Comparison of ENCODE assay signal across 21 cellular contexts in genomic region chr11:46366260-46366659, GRCh38. TPM values are rescaled to one million over a fixed set of nuclear protein-coding genes. Genes with fewer than 3 reads are reported as not detected.
"Had no signal": no experiment of that assay in that cellular context is flagged by ENCODE, and none has a peak within 500 bp of the region (broad histone marks: within the 10 kb centered on the region; RNA-seq: fewer than 3 reads in every experiment).

No MANE protein-coding gene starts in this region.

- H3K27ac ChIP-seq: suprapubic skin had no signal

- H3K4me3 Mint-ChIP-seq: activated B cell treated with CpG ODN at 0.5 μM for 24 hours; activated CD4-positive, alpha-beta memory T cell treated with anti-CD3 and anti-CD28 coated beads, Interleukin-2, amount 10 ng/mL, durations not matched to agents 7 days and 5 days; activated naive CD4-positive, alpha-beta T cell treated with anti-CD3 and anti-CD28 coated beads, Interleukin-2, amount 10 ng/mL, durations not matched to agents 7 days and 5 days; activated naive CD8-positive, alpha-beta T cell treated with anti-CD3 and anti-CD28 coated beads, Interleukin-2, amount 50 U/mL, for 24 hours; dendritic cell treated with granulocyte-macrophage colony-stimulating factor and Interleukin-4, amounts not matched to agents 40 ng/mL and 50 ng/mL, for 4 days had no signal

- ATAC-seq: activated naive CD8-positive, alpha-beta T cell treated with anti-CD3 and anti-CD28 coated beads, Interleukin-2, amount 50 U/mL, for 24 hours; effector memory CD8-positive, alpha-beta T cell; left colon had no signal

- DNase-seq: activated B cell treated with CpG ODN at 0.5 μM for 24 hours; activated CD4-positive, alpha-beta memory T cell treated with anti-CD3 and anti-CD28 coated beads, Interleukin-2, amount 10 ng/mL, durations not matched to agents 7 days and 5 days; activated CD4-positive, alpha-beta T cell treated with anti-CD3 and anti-CD28 coated beads for 4 hours; activated effector memory CD4-positive, alpha-beta T cell treated with Interleukin-2 at 50 U/mL for 16 hours; activated naive CD4-positive, alpha-beta T cell treated with anti-CD3 and anti-CD28 coated beads, Interleukin-2, amount 10 ng/mL, durations not matched to agents 7 days and 5 days; activated naive CD8-positive, alpha-beta T cell treated with anti-CD3 and anti-CD28 coated beads, Interleukin-2, amount 50 U/mL, for 24 hours; activated T-cell treated with anti-CD3 and anti-CD28 coated beads, Interleukin-2, amount 50 U/mL, for 48 hours; cerebellar nuclear complex; effector memory CD8-positive, alpha-beta T cell; esophagus squamous epithelium; left colon; mammary epithelial cell; midbrain; stimulated activated CD4-positive, alpha-beta T cell treated with anti-CD3 and anti-CD28 coated beads, Interleukin-2, amount 100 ng/mL, for 24 hours; stimulated activated naive CD4-positive, alpha-beta T cell treated with Interleukin-2 at 50 U/mL for 16 hours; trophoblast cell had no signal

- H3K4me3 ChIP-seq: breast epithelium, esophagus squamous epithelium, suprapubic skin had no signal

- H3K9me3 ChIP-seq: breast epithelium, esophagus squamous epithelium, suprapubic skin had no signal

- H3K27me3 ChIP-seq: breast epithelium, esophagus squamous epithelium, suprapubic skin had no signal

- H3K9me3 Mint-ChIP-seq: activated B cell treated with CpG ODN at 0.5 μM for 24 hours; activated CD4-positive, alpha-beta memory T cell treated with anti-CD3 and anti-CD28 coated beads, Interleukin-2, amount 10 ng/mL, durations not matched to agents 7 days and 5 days; activated naive CD4-positive, alpha-beta T cell treated with anti-CD3 and anti-CD28 coated beads, Interleukin-2, amount 10 ng/mL, durations not matched to agents 7 days and 5 days; activated naive CD8-positive, alpha-beta T cell treated with anti-CD3 and anti-CD28 coated beads, Interleukin-2, amount 50 U/mL, for 24 hours; dendritic cell treated with granulocyte-macrophage colony-stimulating factor and Interleukin-4, amounts not matched to agents 40 ng/mL and 50 ng/mL, for 4 days; effector memory CD8-positive, alpha-beta T cell; nephron had no signal

- H3K36me3 ChIP-seq: breast epithelium had no signal

- H3K27me3 Mint-ChIP-seq: activated B cell treated with CpG ODN at 0.5 μM for 24 hours; activated CD4-positive, alpha-beta memory T cell treated with anti-CD3 and anti-CD28 coated beads, Interleukin-2, amount 10 ng/mL, durations not matched to agents 7 days and 5 days; activated naive CD4-positive, alpha-beta T cell treated with anti-CD3 and anti-CD28 coated beads, Interleukin-2, amount 10 ng/mL, durations not matched to agents 7 days and 5 days; activated naive CD8-positive, alpha-beta T cell treated with anti-CD3 and anti-CD28 coated beads, Interleukin-2, amount 50 U/mL, for 24 hours; dendritic cell treated with granulocyte-macrophage colony-stimulating factor and Interleukin-4, amounts not matched to agents 40 ng/mL and 50 ng/mL, for 4 days; effector memory CD8-positive, alpha-beta T cell had no signal

- H3K27ac Mint-ChIP-seq: activated B cell treated with CpG ODN at 0.5 μM for 24 hours; activated CD4-positive, alpha-beta memory T cell treated with anti-CD3 and anti-CD28 coated beads, Interleukin-2, amount 10 ng/mL, durations not matched to agents 7 days and 5 days; activated naive CD8-positive, alpha-beta T cell treated with anti-CD3 and anti-CD28 coated beads, Interleukin-2, amount 50 U/mL, for 24 hours; nephron had no signal

RNA-seq across cellular contexts. Expression of gene CHRM4, which starts 25.3 kb away (rescaled TPM):
- total RNA-seq: esophagus squamous epithelium, posterior vena cava had no signal
